Comparison of ENCODE assay signal across 18 cellular contexts in the genomic region with DNA sequence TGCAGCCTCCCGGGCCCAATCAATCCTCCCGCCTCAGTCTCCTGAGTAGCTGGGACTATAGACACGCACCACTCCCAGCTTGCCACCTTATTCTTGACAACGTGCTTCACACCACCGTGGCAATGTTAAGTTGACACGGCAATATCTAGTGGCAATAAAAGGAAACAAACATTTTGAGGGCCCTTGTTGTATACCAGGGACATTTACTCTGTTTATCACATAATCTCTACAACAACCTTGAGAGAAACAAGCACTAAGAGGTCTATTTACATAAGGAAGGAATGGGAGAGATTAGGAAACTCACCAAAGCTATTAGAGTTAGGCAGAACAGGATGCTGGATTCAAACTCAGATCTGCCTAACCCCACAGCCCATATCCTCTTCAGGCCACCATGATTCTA. TPM values are rescaled to one million over a fixed set of nuclear protein-coding genes. Genes with fewer than 3 reads are reported as not detected.
A peak's percentile ranks its signal among the peaks of the same experiment; 100 is the strongest.
DNase-seq lines count a peak whose midpoint lies in the region; ATAC-seq, FAIRE-seq and TF ChIP-seq lines count a peak whose summit lies in the region.
"Had no signal": no experiment of that assay in that cellular context is flagged by ENCODE, and none has a peak within 500 bp of the region (broad histone marks: within the 10 kb centered on the region; RNA-seq: fewer than 3 reads in every experiment).

No MANE protein-coding gene starts in this region.

- no peak overlapping the region for H2AFZ ChIP-seq in neural cell (ENCODE audit: low read depth, low read length)

- no peaks in the 10 kb centered on the region for H3K36me3 ChIP-seq in neural cell (ENCODE audit: insufficient read depth, low read length)
- H3K36me3 ChIP-seq: BLaER1 had no signal

- H4K20me1 ChIP-seq in neural cell (ENCODE audit: insufficient read depth): no peaks in the 10 kb centered on the region
- H4K20me1 ChIP-seq: BLaER1 had no signal

- peak overlapping the region; percentile 89 to 99 (median 98) for H3K27ac Mint-ChIP-seq in brain
- no peak overlapping the region for H3K27ac Mint-ChIP-seq in activated T-helper 17 cell treated with anti-CD3 and anti-CD28 coated beads, Interleukin-2, amount 50 U/mL, for 72 hours
- H3K27ac Mint-ChIP-seq: CD4-positive, alpha-beta memory T cell; IgD-negative memory B cell had no signal

- no peak for TF ChIP-seq EP300 in neural cell (conservative IDR thresholded peaks at IDR 0.05; ENCODE audit: poor library complexity, severe bottlenecking)

- H3K4me3 ChIP-seq in neural cell (ENCODE audit: low read length): no peak overlapping the region
- H3K4me3 ChIP-seq: BLaER1 had no signal

- H3K4me1 Mint-ChIP-seq in brain: peaks cover 99% of the 10 kb centered on the region
- H3K4me1 Mint-ChIP-seq in activated T-helper 17 cell treated with anti-CD3 and anti-CD28 coated beads, Interleukin-2, amount 50 U/mL, for 72 hours: no peaks in the 10 kb centered on the region
- H3K4me1 Mint-ChIP-seq: CD4-positive, alpha-beta memory T cell had no signal

- H3K9me3 Mint-ChIP-seq in brain: peaks cover 0 to 4% (median 0%) of the 10 kb centered on the region in 5 experiments
- no peaks in the 10 kb centered on the region for H3K9me3 Mint-ChIP-seq in activated T-helper 17 cell treated with anti-CD3 and anti-CD28 coated beads, Interleukin-2, amount 50 U/mL, for 72 hours
- H3K9me3 Mint-ChIP-seq: CD4-positive, alpha-beta memory T cell; IgD-negative memory B cell had no signal

- no peak overlapping the region for H3K9ac ChIP-seq in neural cell (ENCODE audit: low read length)
- H3K9ac ChIP-seq: BLaER1 had no signal

- H3K4me3 Mint-ChIP-seq in brain: peak overlapping the region; percentile 47 to 90 (median 66)
- no peak overlapping the region for H3K4me3 Mint-ChIP-seq in activated T-helper 17 cell treated with anti-CD3 and anti-CD28 coated beads, Interleukin-2, amount 50 U/mL, for 72 hours
- H3K4me3 Mint-ChIP-seq: CD4-positive, alpha-beta memory T cell; IgD-negative memory B cell had no signal

- H3F3A ChIP-seq in neural cell (ENCODE audit: insufficient read depth, low read length, poor library complexity, severe bottlenecking): peaks cover 6% of the 10 kb centered on the region

- no peaks in the 10 kb centered on the region for H3K9me2 ChIP-seq in neural cell (ENCODE audit: insufficient read depth, low read length)

- no peak for ATAC-seq in activated T-helper 17 cell treated with anti-CD3 and anti-CD28 coated beads, Interleukin-2, amount 50 U/mL, for 72 hours (replicated peaks)

- FAIRE-seq in D721Med (lab: Jason Lieb, UNC): peak; percentile 74

- no peak for TF ChIP-seq RAD21 in neural cell (conservative IDR thresholded peaks at IDR 0.05)

- H3K9me3 ChIP-seq in neural cell (ENCODE audit: low read length): no peaks in the 10 kb centered on the region
- H3K9me3 ChIP-seq: BLaER1 had no signal

- DNase-seq in D721Med (ENCODE audit: insufficient read length, low spot score) (no peak), NCI-H2029 (lab: John Stamatoyannopoulos, UW) (peak; percentile 67), NCI-H526 (lab: John Stamatoyannopoulos, UW) (no peak), inferior parietal cortex (ENCODE audit: extremely low spot score) (no peak)
- DNase-seq: NCI-H1417 treated with DMSO at 0.1 percent for 48 hours, NCI-H774, Right ventricle myocardium superior had no signal

- H3K27me3 Mint-ChIP-seq in brain: no peaks in the 10 kb centered on the region
- peaks cover 20% of the 10 kb centered on the region for H3K27me3 Mint-ChIP-seq in activated T-helper 17 cell treated with anti-CD3 and anti-CD28 coated beads, Interleukin-2, amount 50 U/mL, for 72 hours

- peak overlapping the region; percentile 60 for H3K27ac ChIP-seq in neural cell (ENCODE audit: low read length)
- H3K27ac ChIP-seq: BLaER1, HL-60 had no signal

- peaks cover 6% of the 10 kb centered on the region for H3K79me2 ChIP-seq in neural cell (replicated peaks; ENCODE audit: insufficient read depth, low read length)

- no peaks in the 10 kb centered on the region for H3K27me3 ChIP-seq in neural cell (ENCODE audit: insufficient read depth, low read depth, low read length)
- H3K27me3 ChIP-seq: BLaER1 had no signal

- no peaks in the 10 kb centered on the region for H3K36me3 Mint-ChIP-seq in brain
- no peaks in the 10 kb centered on the region for H3K36me3 Mint-ChIP-seq in activated T-helper 17 cell treated with anti-CD3 and anti-CD28 coated beads, Interleukin-2, amount 50 U/mL, for 72 hours (ENCODE audit: low read depth)
- H3K36me3 Mint-ChIP-seq: CD4-positive, alpha-beta memory T cell; IgD-negative memory B cell had no signal

- no peak overlapping the region for H3K4me2 ChIP-seq in neural cell (ENCODE audit: low read length)
- H3K4me2 ChIP-seq: BLaER1 had no signal

- TF ChIP-seq CTCF in D721Med (IDR thresholded peaks at IDR 0.05; ENCODE audit: insufficient read depth, missing control alignments) (no peak), brain (conservative IDR thresholded peaks at IDR 0.05) (no peak), neural cell (IDR thresholded peaks at IDR 0.05; ENCODE audit: poor library complexity, severe bottlenecking) (no peak)

TF ChIP-seq in neural cell, 6 proteins besides CTCF, POLR2A, EP300 and RAD21:
- TF ChIP-seq TAF1 (IDR thresholded peaks at IDR 0.05; ENCODE audit: low read depth) (no peak), POLR2AphosphoS5 (IDR thresholded peaks at IDR 0.05) (no peak)

RNA-seq across cellular contexts. Expression of a gene that starts 3.1 kb away (rescaled TPM):
- polyA plus RNA-seq in brain (ENCODE audit: insufficient read depth, low read depth, low replicate concordance) (11.4 TPM), neural cell (7.7 and 11.7 TPM in 2 replicates)
- polyA minus RNA-seq in neural cell: 4.4 TPM in 2 replicates
- total RNA-seq in activated T-helper 17 cell treated with anti-CD3 and anti-CD28 coated beads, Interleukin-2, amount 50 U/mL, for 72 hours: not detected
- total RNA-seq: A673; CD4-positive, alpha-beta memory T cell; HT1080; MCF 10A; OCI-LY7 had no signal
- polyA plus RNA-seq: CD4-positive, alpha-beta memory T cell had no signal

RNA-seq across cellular contexts. Expression of a gene that starts 32.1 kb away (rescaled TPM):
- polyA plus RNA-seq in brain (ENCODE audit: insufficient read depth, low read depth, low replicate concordance) (14.4 TPM), neural cell (1.4 and 2.9 TPM in 2 replicates)
- 2.5 and 3.2 TPM in 2 replicates for polyA minus RNA-seq in neural cell
- total RNA-seq in activated T-helper 17 cell treated with anti-CD3 and anti-CD28 coated beads, Interleukin-2, amount 50 U/mL, for 72 hours: 1 to 10 TPM; 1.2 to 2.9 TPM
